19 cellular contexts compared by ENCODE assay signal in genomic region chr6:137977206-137977605, GRCh38.
"Had no signal": no experiment of that assay in that cellular context is flagged by ENCODE, and none has a peak within 500 bp of the region (broad histone marks: within the 10 kb centered on the region; RNA-seq: fewer than 3 reads in every experiment).

No MANE protein-coding gene starts in this region.

- H3K4me3 ChIP-seq: esophagus muscularis mucosa, gastrocnemius medialis, right lobe of liver, skin epidermis, thoracic aorta had no signal

- H3K27ac ChIP-seq: esophagus muscularis mucosa, gastrocnemius medialis, parathyroid adenoma, right lobe of liver, thoracic aorta had no signal

- ATAC-seq: activated CD8-positive, alpha-beta memory T cell treated with anti-CD3 and anti-CD28 coated beads, Interleukin-2, amount 10 ng/mL, durations not matched to agents 7 days and 5 days; activated CD8-positive, alpha-beta T cell treated with anti-CD3 and anti-CD28 coated beads for 36 hours; activated naive CD4-positive, alpha-beta T cell treated with anti-CD3 and anti-CD28 coated beads, Interleukin-2, amount 50 U/mL, for 72 hours; gastrocnemius medialis; right lobe of liver had no signal

- H3K36me3 ChIP-seq: esophagus muscularis mucosa, gastrocnemius medialis, right lobe of liver, thoracic aorta had no signal

- H3K27me3 ChIP-seq: esophagus muscularis mucosa, gastrocnemius medialis, right lobe of liver had no signal

- DNase-seq: activated CD4-positive, alpha-beta T cell treated with anti-CD3 and anti-CD28 coated beads for 48 hours; activated CD8-positive, alpha-beta memory T cell treated with anti-CD3 and anti-CD28 coated beads, Interleukin-2, amount 10 ng/mL, durations not matched to agents 7 days and 5 days; activated CD8-positive, alpha-beta T cell treated with anti-CD3 and anti-CD28 coated beads for 36 hours; activated gamma-delta T cell; activated T-cell treated with anti-CD3 and anti-CD28 coated beads for 4 hours; central memory CD4-positive, alpha-beta T cell; effector memory CD4-positive, alpha-beta T cell; gastrocnemius medialis; hippocampal formation; nucleus accumbens; right lobe of liver; stimulated activated CD4-positive, alpha-beta T cell treated with anti-CD3 and anti-CD28 coated beads, Interleukin-2, amount 100 ng/mL, for 24 hours; stimulated activated naive CD4-positive, alpha-beta T cell had no signal

- H3K4me1 ChIP-seq: gastrocnemius medialis, parathyroid adenoma, right lobe of liver had no signal

- H3K36me3 Mint-ChIP-seq: memory B cell had no signal

- H2AFZ ChIP-seq: parathyroid adenoma had no signal

- H3K27ac Mint-ChIP-seq: memory B cell had no signal

- H3K27me3 Mint-ChIP-seq: activated CD8-positive, alpha-beta memory T cell treated with anti-CD3 and anti-CD28 coated beads, Interleukin-2, amount 10 ng/mL, durations not matched to agents 7 days and 5 days; activated CD8-positive, alpha-beta T cell treated with anti-CD3 and anti-CD28 coated beads for 36 hours; memory B cell had no signal

- H3K79me2 ChIP-seq: parathyroid adenoma had no signal

- H3K9me3 Mint-ChIP-seq: activated CD8-positive, alpha-beta T cell treated with anti-CD3 and anti-CD28 coated beads for 36 hours; memory B cell had no signal

- H3K4me3 Mint-ChIP-seq: activated CD8-positive, alpha-beta T cell treated with anti-CD3 and anti-CD28 coated beads for 36 hours; memory B cell had no signal

- H3K9me3 ChIP-seq: esophagus muscularis mucosa, gastrocnemius medialis, right lobe of liver, thoracic aorta had no signal

- H3K9ac ChIP-seq: parathyroid adenoma had no signal
